ENCODE assay signal across 8 cellular contexts in genomic region chr11:77411238-77411637, GRCh38.
DNase-seq lines count a peak whose midpoint lies in the region; ATAC-seq, FAIRE-seq and TF ChIP-seq lines count a peak whose summit lies in the region.

No MANE protein-coding gene starts in this region.

- peaks cover 29% of the 10 kb centered on the region for H3K4me1 ChIP-seq in CD8-positive, alpha-beta T cell (ENCODE audit: insufficient read depth, low read length)

- CTCF ChIA-PET in CD8-positive, alpha-beta T cell (lab: Charles Lee): interaction anchor here (1.2 to 1.5 kb wide), 2 partner anchors 16 to 137 kb away, joined by 3 read pairs; no protein-coding TSS in a partner anchor

- no peak for FAIRE-seq in urothelium cell line (lab: Jason Lieb, UNC)

- H3K27me3 ChIP-seq in CD8-positive, alpha-beta T cell (ENCODE audit: insufficient read depth, low read length): no peaks in the 10 kb centered on the region

- H3K4me3 Mint-ChIP-seq in CD8-positive, alpha-beta T cell: peak overlapping the region; percentile 94
- H3K4me3 Mint-ChIP-seq in activated CD4-positive, alpha-beta T cell treated with anti-CD3 and anti-CD28 coated beads, Interleukin-2, amount 10 ng/mL, durations not matched to agents 24 days and 14 days: peak overlapping the region; percentile 92
- peak overlapping the region; percentile 87 to 98 (median 92) for H3K4me3 Mint-ChIP-seq in naive thymus-derived CD8-positive, alpha-beta T cell

- peak; percentile 42 for ATAC-seq in CD8-positive, alpha-beta T cell
- peak; percentile 47 for ATAC-seq in GM19455 (IDR thresholded peaks at IDR 0.05; ENCODE audit: unreplicated experiment)
- ATAC-seq in HG03520 (IDR thresholded peaks at IDR 0.05; ENCODE audit: unreplicated experiment): peak; percentile 42
- peak; percentile 55 to 58 for ATAC-seq in naive thymus-derived CD8-positive, alpha-beta T cell

- H3K4me1 Mint-ChIP-seq in CD8-positive, alpha-beta T cell (ENCODE audit: low read depth): peaks cover 44% of the 10 kb centered on the region
- peaks cover 41% of the 10 kb centered on the region for H3K4me1 Mint-ChIP-seq in activated CD4-positive, alpha-beta T cell treated with anti-CD3 and anti-CD28 coated beads, Interleukin-2, amount 10 ng/mL, durations not matched to agents 24 days and 14 days
- peaks cover 38 to 55% (median 51%) of the 10 kb centered on the region in 4 donors for H3K4me1 Mint-ChIP-seq in naive thymus-derived CD8-positive, alpha-beta T cell

- H3K9me3 ChIP-seq in CD8-positive, alpha-beta T cell (ENCODE audit: low read length): no peaks in the 10 kb centered on the region

- H3K27me3 Mint-ChIP-seq in CD8-positive, alpha-beta T cell (ENCODE audit: low read depth): no peaks in the 10 kb centered on the region
- H3K27me3 Mint-ChIP-seq in activated CD4-positive, alpha-beta T cell treated with anti-CD3 and anti-CD28 coated beads, Interleukin-2, amount 10 ng/mL, durations not matched to agents 24 days and 14 days: no peaks in the 10 kb centered on the region
- no peaks in the 10 kb centered on the region for H3K27me3 Mint-ChIP-seq in naive thymus-derived CD8-positive, alpha-beta T cell

- H3K27ac Mint-ChIP-seq in CD8-positive, alpha-beta T cell: peak overlapping the region; percentile 86
- H3K27ac Mint-ChIP-seq in activated CD4-positive, alpha-beta T cell treated with anti-CD3 and anti-CD28 coated beads, Interleukin-2, amount 10 ng/mL, durations not matched to agents 24 days and 14 days: peak overlapping the region; percentile 88
- peak overlapping the region; percentile 66 to 94 (median 88) for H3K27ac Mint-ChIP-seq in naive thymus-derived CD8-positive, alpha-beta T cell

- no peak for TF ChIP-seq CTCF in CD8-positive, alpha-beta T cell (IDR thresholded peaks at IDR 0.05)

- H3K4me3 ChIP-seq in CD8-positive, alpha-beta T cell (ENCODE audit: low read depth, low read length): peak overlapping the region; percentile 47

- H3K36me3 Mint-ChIP-seq in CD8-positive, alpha-beta T cell: no peaks in the 10 kb centered on the region
- peaks cover 11% of the 10 kb centered on the region for H3K36me3 Mint-ChIP-seq in activated CD4-positive, alpha-beta T cell treated with anti-CD3 and anti-CD28 coated beads, Interleukin-2, amount 10 ng/mL, durations not matched to agents 24 days and 14 days (ENCODE audit: low read depth)
- H3K36me3 Mint-ChIP-seq in naive thymus-derived CD8-positive, alpha-beta T cell: no peaks in the 10 kb centered on the region

- H3K36me3 ChIP-seq in CD8-positive, alpha-beta T cell (ENCODE audit: insufficient read depth, low read length): no peaks in the 10 kb centered on the region

- POLR2A ChIA-PET in CD8-positive, alpha-beta T cell (lab: Charles Lee): interaction anchor here (0.8 to 1.3 kb wide), 4 partner anchors 10 to 101 kb away, joined by 3 to 6 read pairs (median 4); no protein-coding TSS in a partner anchor
- POLR2A ChIA-PET in naive thymus-derived CD8-positive, alpha-beta T cell (lab: Charles Lee): interaction anchor here (0.9 to 1.3 kb wide), 3 partner anchors 10 to 584 kb away, joined by 3 to 7 read pairs (median 5); no protein-coding TSS in a partner anchor

- no peaks in the 10 kb centered on the region for H3K9me3 Mint-ChIP-seq in CD8-positive, alpha-beta T cell
- no peaks in the 10 kb centered on the region for H3K9me3 Mint-ChIP-seq in activated CD4-positive, alpha-beta T cell treated with anti-CD3 and anti-CD28 coated beads, Interleukin-2, amount 10 ng/mL, durations not matched to agents 24 days and 14 days
- no peaks in the 10 kb centered on the region for H3K9me3 Mint-ChIP-seq in naive thymus-derived CD8-positive, alpha-beta T cell

- no peak for TF ChIP-seq POLR2A in erythroblast (IDR thresholded peaks at IDR 0.05; ENCODE audit: low read length)

- intact Hi-C loops in CD8-positive, alpha-beta T cell (cut with DNase I, micrococcal nuclease): loop anchor here in 1 of 2 experiments (1.0 to 5.0 kb wide), 3 partner anchors 60 to 344 kb away; partner anchors contain the start of genes CAPN5 and PAK1
- intact Hi-C loops in activated CD4-positive, alpha-beta T cell treated with anti-CD3 and anti-CD28 coated beads, Interleukin-2, amount 10 ng/mL, durations not matched to agents 24 days and 14 days (cut with micrococcal nuclease): loop anchor here (5.0 kb wide), 1 partner anchor 61 kb away; the partner anchor contains the start of gene PAK1

- peak in 6 of 7 experiments; percentile 5 to 28 (median 20) for DNase-seq in CD8-positive, alpha-beta T cell
- peak; percentile 78 for DNase-seq in activated CD4-positive, alpha-beta T cell treated with anti-CD3 and anti-CD28 coated beads, Interleukin-2, amount 10 ng/mL, durations not matched to agents 24 days and 14 days
- peak; percentile 43 to 61 for DNase-seq in erythroblast (lab: John Stamatoyannopoulos, UW)
- peak in 5 of 10 donors; percentile 4 to 27 (median 7) for DNase-seq in naive thymus-derived CD8-positive, alpha-beta T cell
- DNase-seq in urothelium cell line (ENCODE audit: low spot score): peak; percentile 48
- no peak for DNase-seq in NCI-H2029 (lab: John Stamatoyannopoulos, UW)

- peak overlapping the region; percentile 35 for H3K27ac ChIP-seq in CD8-positive, alpha-beta T cell (ENCODE audit: low read depth, low read length)
